Comparison of ENCODE assay signal across 28 cellular contexts in the genomic region with DNA sequence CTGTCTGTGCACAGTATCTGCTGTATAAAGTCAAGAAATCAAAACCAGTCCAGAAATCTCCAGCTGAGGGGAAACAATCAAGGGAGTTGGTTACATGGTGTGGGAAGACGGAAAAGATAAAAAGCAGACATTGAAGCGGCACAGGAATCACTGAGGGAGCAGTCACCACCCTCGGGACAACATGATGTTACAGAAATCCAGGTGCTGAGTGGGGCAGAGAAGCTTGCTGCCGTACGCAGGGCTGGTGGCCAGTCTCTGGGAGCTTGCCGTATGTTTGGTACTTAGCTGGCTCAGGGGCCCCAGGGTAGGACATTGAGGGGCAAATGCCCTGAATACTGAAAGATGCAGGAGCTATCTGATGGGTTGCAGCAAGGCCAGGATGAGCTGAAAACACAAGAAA.
"Had no signal": no experiment of that assay in that cellular context is flagged by ENCODE, and none has a peak within 500 bp of the region (broad histone marks: within the 10 kb centered on the region; RNA-seq: fewer than 3 reads in every experiment).

No MANE protein-coding gene starts in this region.

- H3K27ac Mint-ChIP-seq: natural killer cell; neural progenitor cell; progenitor cell of endocrine pancreas; stimulated activated effector memory CD8-positive, alpha-beta T cell treated with anti-CD3 and anti-CD28 coated beads, Interleukin-12 subunit alpha, Interleukin-12 subunit beta, amount 100 ng/mL, for 72 hours; stimulated activated naive B cell treated with anti-CD40 and anti-IgM and Interleukin-4, amounts not matched to agents 10 μg/mL and 1 μg/mL and 100 μg/mL, for 72 hours; stimulated activated naive CD8-positive, alpha-beta T cell treated with anti-CD3 and anti-CD28 coated beads, Interleukin-15, Interleukin-2, amounts not matched to agents 100 ng/mL and 50 ng/mL, for 24 hours had no signal

- DNase-seq: natural killer cell; occipital lobe; ovary; posterior cingulate gyrus; psoas muscle; right cardiac atrium; right lobe of liver; sigmoid colon; small intestine; stimulated activated CD4-positive, alpha-beta T cell treated with anti-CD3 and anti-CD28 coated beads, Interleukin-15, amount 100 ng/mL, for 24 hours; stimulated activated CD4-positive, alpha-beta T cell treated with anti-CD3 and anti-CD28 coated beads, Interleukin-2, amount 100 ng/mL, for 24 hours; stimulated activated CD4-positive, alpha-beta T cell treated with anti-CD3 and anti-CD28 coated beads, Interleukin-2, amount 100 ng/mL, for 48 hours; stimulated activated CD4-positive, alpha-beta T cell treated with anti-CD3 and anti-CD28 coated beads, Interleukin-4, amount 100 ng/mL, for 24 hours; stimulated activated naive B cell treated with anti-CD40 and anti-IgM and Interleukin-4, amounts not matched to agents 10 μg/mL and 1 μg/mL and 100 μg/mL, for 72 hours; stimulated activated naive CD4-positive, alpha-beta T cell treated with Interleukin-2 at 50 U/mL for 16 hours; stomach; thyroid gland; trophoblast cell had no signal

- H3K36me3 ChIP-seq: neural progenitor cell, ovary, right lobe of liver, sigmoid colon, stomach, thoracic aorta, thyroid gland, tibial nerve, upper lobe of left lung, vagina had no signal

- H3K4me1 ChIP-seq: neural progenitor cell, parathyroid adenoma, psoas muscle, right lobe of liver, sigmoid colon, thyroid gland, upper lobe of left lung, vagina had no signal

- H3K9me3 Mint-ChIP-seq: natural killer cell; nephron; neural progenitor cell; stimulated activated effector memory CD8-positive, alpha-beta T cell treated with anti-CD3 and anti-CD28 coated beads, Interleukin-12 subunit alpha, Interleukin-12 subunit beta, amount 100 ng/mL, for 72 hours; stimulated activated naive B cell treated with anti-CD40 and anti-IgM and Interleukin-4, amounts not matched to agents 10 μg/mL and 1 μg/mL and 100 μg/mL, for 72 hours; stimulated activated naive CD8-positive, alpha-beta T cell treated with anti-CD3 and anti-CD28 coated beads, Interleukin-15, Interleukin-2, amounts not matched to agents 100 ng/mL and 50 ng/mL, for 24 hours had no signal

- H3K36me3 Mint-ChIP-seq: natural killer cell; neural progenitor cell; stimulated activated effector memory CD8-positive, alpha-beta T cell treated with anti-CD3 and anti-CD28 coated beads, Interleukin-12 subunit alpha, Interleukin-12 subunit beta, amount 100 ng/mL, for 72 hours; stimulated activated naive B cell treated with anti-CD40 and anti-IgM and Interleukin-4, amounts not matched to agents 10 μg/mL and 1 μg/mL and 100 μg/mL, for 72 hours had no signal

- H3K27ac ChIP-seq: neural progenitor cell, ovary, parathyroid adenoma, psoas muscle, right lobe of liver, sigmoid colon, stomach, thoracic aorta, thyroid gland, tibial nerve, upper lobe of left lung, vagina had no signal

- H3K9me3 ChIP-seq: ovary, psoas muscle, right lobe of liver, sigmoid colon, stomach, thoracic aorta, thyroid gland, tibial nerve, upper lobe of left lung, vagina had no signal

- H3K4me1 Mint-ChIP-seq: stimulated activated effector memory CD8-positive, alpha-beta T cell treated with anti-CD3 and anti-CD28 coated beads, Interleukin-12 subunit alpha, Interleukin-12 subunit beta, amount 100 ng/mL, for 72 hours had no signal

- H3K27me3 ChIP-seq: neural progenitor cell, ovary, right lobe of liver, sigmoid colon, stomach, thyroid gland, tibial nerve, upper lobe of left lung, vagina had no signal

- H3K4me3 ChIP-seq: neural progenitor cell, ovary, psoas muscle, right lobe of liver, sigmoid colon, stomach, thoracic aorta, thyroid gland, tibial nerve, upper lobe of left lung, vagina had no signal

- H3K4me3 Mint-ChIP-seq: natural killer cell; nephron; neural progenitor cell; stimulated activated effector memory CD8-positive, alpha-beta T cell treated with anti-CD3 and anti-CD28 coated beads, Interleukin-12 subunit alpha, Interleukin-12 subunit beta, amount 100 ng/mL, for 72 hours; stimulated activated naive B cell treated with anti-CD40 and anti-IgM and Interleukin-4, amounts not matched to agents 10 μg/mL and 1 μg/mL and 100 μg/mL, for 72 hours; stimulated activated naive CD8-positive, alpha-beta T cell treated with anti-CD3 and anti-CD28 coated beads, Interleukin-15, Interleukin-2, amounts not matched to agents 100 ng/mL and 50 ng/mL, for 24 hours had no signal
